Comparison of ENCODE assay signal across 15 cellular contexts in the genomic region with DNA sequence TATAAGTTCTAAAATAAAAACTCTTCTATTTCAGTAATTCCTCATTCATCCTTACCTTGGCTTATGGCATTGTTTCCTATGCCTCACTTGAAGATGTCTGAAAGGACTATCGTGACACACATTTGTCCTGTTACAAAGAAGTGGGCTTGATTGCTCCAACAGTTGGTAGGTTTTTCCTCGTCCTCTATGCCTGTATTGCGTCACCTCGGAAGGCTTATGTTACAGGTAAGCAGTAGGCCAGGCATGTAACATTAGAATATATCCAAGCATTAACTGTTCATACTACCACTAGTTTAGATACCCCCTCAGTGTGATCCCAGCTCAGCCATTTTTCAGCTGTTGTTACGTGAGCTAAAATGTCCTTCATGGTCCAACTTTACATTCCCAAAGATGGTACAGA.
"Had no signal": no experiment of that assay in that cellular context is flagged by ENCODE, and none has a peak within 500 bp of the region (broad histone marks: within the 10 kb centered on the region; RNA-seq: fewer than 3 reads in every experiment).

No MANE protein-coding gene starts in this region.

- H2AFZ ChIP-seq: neural progenitor cell had no signal

- ATAC-seq: left ventricle myocardium superior had no signal

- H3K27ac ChIP-seq: esophagus squamous epithelium, neural progenitor cell, tibial artery, VCaP had no signal

- H3K4me3 Mint-ChIP-seq: effector memory CD8-positive, alpha-beta T cell; neural progenitor cell had no signal

- H3K36me3 ChIP-seq: esophagus squamous epithelium, neural progenitor cell, tibial artery had no signal

- H3K4me2 ChIP-seq: neural progenitor cell had no signal

- H3K27me3 Mint-ChIP-seq: effector memory CD8-positive, alpha-beta T cell; progenitor cell of endocrine pancreas had no signal

- H3K4me3 ChIP-seq: esophagus squamous epithelium, neural progenitor cell, tibial artery had no signal

- H3K27ac Mint-ChIP-seq: activated T-helper 2 cell treated with anti-CD3 and anti-CD28 coated beads, Interferon-gamma antibody, Interleukin-2, Interleukin-4, amounts not matched to agents 10 μg/mL and 5 μg/mL and 100 μg/mL, durations not matched to agents 14 hours and 24 hours and 36 hours; neural progenitor cell; progenitor cell of endocrine pancreas had no signal

- H3K9me3 Mint-ChIP-seq: activated T-helper 2 cell treated with anti-CD3 and anti-CD28 coated beads, Interferon-gamma antibody, Interleukin-2, Interleukin-4, amounts not matched to agents 10 μg/mL and 5 μg/mL and 100 μg/mL, durations not matched to agents 14 hours and 24 hours and 36 hours; effector memory CD8-positive, alpha-beta T cell had no signal

- H3K27me3 ChIP-seq: esophagus squamous epithelium, neural progenitor cell, tibial artery had no signal

- DNase-seq: activated CD4-positive, CD25-positive, alpha-beta regulatory T cell treated with anti-CD3 and anti-CD28 coated beads, Interleukin-2, amount 50 U/mL, for 72 hours; activated naive CD4-positive, alpha-beta T cell treated with anti-CD3 and anti-CD28 coated beads, Interleukin-2, amount 50 U/mL, for 16 hours; amygdala; dermis blood vessel endothelial cell; esophagus squamous epithelium; left ventricle myocardium superior; stimulated activated CD4-positive, alpha-beta T cell treated with anti-CD3 and anti-CD28 coated beads, Interleukin-2, amount 100 ng/mL, for 24 hours; stimulated activated naive CD4-positive, alpha-beta T cell treated with Interleukin-2 at 50 U/mL for 16 hours; tibial artery had no signal

- FAIRE-seq: urothelium cell line had no signal

- H3K4me1 ChIP-seq: neural progenitor cell had no signal

- H3K9me3 ChIP-seq: esophagus squamous epithelium, tibial artery had no signal
